ENCODE assay signal across 22 cellular contexts in genomic region chr4:24517676-24518075, GRCh38.
"Had no signal": no experiment of that assay in that cellular context is flagged by ENCODE, and none has a peak within 500 bp of the region (broad histone marks: within the 10 kb centered on the region; RNA-seq: fewer than 3 reads in every experiment).

No MANE protein-coding gene starts in this region.

- H3K27ac ChIP-seq: right lobe of liver, suprapubic skin, upper lobe of right lung, uterus had no signal

- H3K4me1 ChIP-seq: right lobe of liver had no signal

- H3K4me1 Mint-ChIP-seq: nephron progenitor cell had no signal

- H3K27ac Mint-ChIP-seq: effector memory CD8-positive, alpha-beta T cell; memory B cell; stimulated activated naive CD8-positive, alpha-beta T cell treated with anti-CD3 and anti-CD28 coated beads, Interleukin-15, amount 100 ng/mL, for 72 hours had no signal

- H3K9me3 Mint-ChIP-seq: effector memory CD8-positive, alpha-beta T cell; memory B cell; nephron progenitor cell; stimulated activated naive CD8-positive, alpha-beta T cell treated with anti-CD3 and anti-CD28 coated beads, Interleukin-15, amount 100 ng/mL, for 72 hours had no signal

- H3K4me3 Mint-ChIP-seq: effector memory CD8-positive, alpha-beta T cell; memory B cell; naive thymus-derived CD8-positive, alpha-beta T cell; nephron progenitor cell; stimulated activated naive CD8-positive, alpha-beta T cell treated with anti-CD3 and anti-CD28 coated beads, Interleukin-15, amount 100 ng/mL, for 72 hours had no signal

- ATAC-seq: effector memory CD8-positive, alpha-beta T cell; left ventricle myocardium superior; naive thymus-derived CD8-positive, alpha-beta T cell; stimulated activated naive CD8-positive, alpha-beta T cell treated with anti-CD3 and anti-CD28 coated beads, Interleukin-15, amount 100 ng/mL, for 72 hours; upper lobe of right lung had no signal

- DNase-seq: cortex of kidney; effector memory CD8-positive, alpha-beta T cell; head of caudate nucleus; left ventricle myocardium superior; naive thymus-derived CD8-positive, alpha-beta T cell; nephron progenitor cell; nucleus accumbens; posterior cingulate gyrus; retina; right lobe of liver; small intestine; stimulated activated CD4-positive, alpha-beta T cell treated with anti-CD3 and anti-CD28 coated beads, Interleukin-15, amount 100 ng/mL, for 24 hours; stimulated activated CD4-positive, alpha-beta T cell treated with anti-CD3 and anti-CD28 coated beads, Interleukin-4, amount 100 ng/mL, for 1 hour; stimulated activated CD8-positive, alpha-beta memory T cell treated with anti-CD3 and anti-CD28 coated beads, Interleukin-4, amount 100 ng/mL, for 48 hours; stimulated activated naive CD4-positive, alpha-beta T cell; stimulated activated naive CD8-positive, alpha-beta T cell treated with anti-CD3 and anti-CD28 coated beads, Interleukin-15, amount 100 ng/mL, for 72 hours; transverse colon; upper lobe of right lung; uterus had no signal

- H3K27me3 Mint-ChIP-seq: effector memory CD8-positive, alpha-beta T cell; memory B cell; naive thymus-derived CD8-positive, alpha-beta T cell; stimulated activated naive CD8-positive, alpha-beta T cell treated with anti-CD3 and anti-CD28 coated beads, Interleukin-15, amount 100 ng/mL, for 72 hours had no signal

- H3K27me3 ChIP-seq: right lobe of liver, suprapubic skin, transverse colon, upper lobe of right lung, uterus had no signal

- H3K9me3 ChIP-seq: right lobe of liver, suprapubic skin, transverse colon, upper lobe of right lung, uterus had no signal

- H3K4me3 ChIP-seq: lung, right lobe of liver, suprapubic skin, transverse colon, upper lobe of right lung, uterus had no signal
